22 cellular contexts compared by ENCODE assay signal in the genomic region with DNA sequence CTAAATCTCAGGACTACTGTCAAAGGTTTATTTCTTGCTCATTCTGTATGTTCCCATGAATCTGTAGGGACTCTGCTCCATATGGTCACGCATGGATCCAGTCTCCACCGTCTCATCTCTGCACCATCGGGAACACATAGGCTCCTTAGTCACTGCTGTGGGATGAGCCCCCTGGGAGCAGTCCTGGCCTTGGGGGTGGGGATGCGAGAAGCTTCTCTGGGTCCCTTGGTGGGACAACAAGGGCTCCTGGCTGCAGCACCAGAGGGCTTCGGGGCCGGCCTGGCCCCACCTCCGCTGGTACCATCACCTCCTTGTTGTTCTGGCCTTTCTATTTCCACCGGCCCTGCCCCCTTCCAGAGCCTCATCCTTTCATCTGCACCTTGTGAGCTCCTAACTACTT.
"Had no signal": no experiment of that assay in that cellular context is flagged by ENCODE, and none has a peak within 500 bp of the region (broad histone marks: within the 10 kb centered on the region; RNA-seq: fewer than 3 reads in every experiment).

No MANE protein-coding gene starts in this region.

- ATAC-seq: foreskin keratinocyte; gastroesophageal sphincter; heart left ventricle; left cardiac atrium; left lung; left ventricle myocardium superior; naive thymus-derived CD4-positive, alpha-beta T cell; natural killer cell had no signal

- H3K36me3 Mint-ChIP-seq: immature natural killer cell; memory B cell; naive thymus-derived CD4-positive, alpha-beta T cell; natural killer cell had no signal

- H3K36me3 ChIP-seq: esophagus muscularis mucosa, gastroesophageal sphincter, heart left ventricle, left lung, lower lobe of right lung had no signal

- H3K4me3 ChIP-seq: coronary artery, dorsolateral prefrontal cortex, esophagus muscularis mucosa, gastroesophageal sphincter, heart left ventricle, hepatocyte, left lung, lower lobe of right lung had no signal

- H2AFZ ChIP-seq: hepatocyte had no signal

- H3K4me1 Mint-ChIP-seq: immature natural killer cell; memory B cell; naive thymus-derived CD4-positive, alpha-beta T cell; natural killer cell had no signal

- H3K4me2 ChIP-seq: hepatocyte had no signal

- H3K4me3 Mint-ChIP-seq: immature natural killer cell; memory B cell; naive thymus-derived CD4-positive, alpha-beta T cell; natural killer cell had no signal

- H3K9me3 ChIP-seq: lower lobe of right lung had no signal

- H3K79me2 ChIP-seq: hepatocyte had no signal

- DNase-seq: dermis blood vessel endothelial cell; dorsolateral prefrontal cortex; effector CD4-positive, alpha-beta T cell; effector memory CD4-positive, alpha-beta T cell; foreskin keratinocyte; heart left ventricle; hypothalamus; immature natural killer cell; islet precursor cell; left cardiac atrium; left lung; left ventricle myocardium superior; lower lobe of right lung; mesendoderm; midbrain; naive thymus-derived CD4-positive, alpha-beta T cell; natural killer cell had no signal

- H3K27me3 ChIP-seq: dorsolateral prefrontal cortex, esophagus muscularis mucosa, foreskin keratinocyte, gastroesophageal sphincter, heart left ventricle, hepatocyte, left lung had no signal

- H3K27me3 Mint-ChIP-seq: memory B cell had no signal

- H3K27ac ChIP-seq: coronary artery, dorsolateral prefrontal cortex, esophagus muscularis mucosa, foreskin keratinocyte, gastroesophageal sphincter, heart left ventricle, hepatocyte, left lung, lower lobe of right lung had no signal

- H3K27ac Mint-ChIP-seq: immature natural killer cell; memory B cell; naive thymus-derived CD4-positive, alpha-beta T cell; natural killer cell had no signal

- H3K4me1 ChIP-seq: esophagus muscularis mucosa, foreskin keratinocyte, gastroesophageal sphincter, heart left ventricle, left lung, lower lobe of right lung had no signal
